In the genomic region with DNA sequence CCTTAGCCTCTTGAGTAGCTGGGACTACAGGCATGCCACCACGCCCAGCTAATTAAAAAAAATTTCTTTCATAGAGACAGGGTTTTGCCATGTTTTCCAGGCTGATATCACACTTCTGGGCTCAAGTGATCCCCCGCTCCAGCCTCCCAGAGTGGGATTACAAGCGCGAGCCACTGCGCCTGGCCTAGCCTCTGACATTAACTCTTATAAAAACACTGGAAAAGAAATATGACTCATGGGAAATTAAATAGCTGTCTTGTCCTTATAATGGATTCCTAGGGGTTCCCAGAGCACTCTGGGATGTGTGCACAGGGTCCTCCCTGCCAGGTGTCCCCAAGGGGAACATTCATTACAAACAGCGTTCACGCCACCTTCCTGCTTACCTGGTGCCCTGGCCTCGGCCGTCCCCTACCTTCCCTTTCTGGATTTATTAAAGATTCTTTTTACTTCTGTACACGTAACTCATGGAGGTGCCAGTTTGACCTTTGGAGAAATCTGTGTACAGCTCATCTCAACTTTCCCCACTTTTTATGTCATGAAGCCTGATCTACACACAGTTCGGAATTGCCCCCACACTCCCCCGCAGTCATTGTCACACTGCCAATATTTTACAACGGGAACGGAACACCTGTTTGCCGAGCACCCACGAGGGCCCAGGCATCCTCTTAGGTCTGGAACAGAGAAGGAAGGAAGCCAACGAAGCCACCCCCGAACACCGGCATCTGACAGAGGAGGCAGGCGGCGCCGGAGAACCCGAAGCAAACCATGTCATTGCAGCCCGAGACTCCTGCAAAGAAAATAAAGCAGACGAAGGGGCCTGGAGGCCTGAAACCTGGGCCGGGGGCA, we compare ENCODE assay signal across 9 cellular contexts. TPM values are rescaled to one million over a fixed set of nuclear protein-coding genes. Genes with fewer than 3 reads are reported as not detected.
DNase-seq lines count a peak whose midpoint lies in the region; ATAC-seq lines count a peak whose summit lies in the region.
"Had no signal": no experiment of that assay in that cellular context is flagged by ENCODE, and none has a peak within 500 bp of the region (broad histone marks: within the 10 kb centered on the region; RNA-seq: fewer than 3 reads in every experiment).

No MANE protein-coding gene starts in this region.

- H3K36me3 Mint-ChIP-seq in T-helper 17 cell (ENCODE audit: low read depth): peaks cover 2% of the 10 kb centered on the region

- no peaks in the 10 kb centered on the region for H3K9me3 ChIP-seq in T-helper 17 cell (ENCODE audit: control insufficient read depth, low read length, poor library complexity, severe bottlenecking)
- H3K9me3 ChIP-seq: neutrophil had no signal

- no peak for ATAC-seq in T-helper 17 cell

- H3K27ac Mint-ChIP-seq in T-helper 17 cell: peak overlapping the region; percentile 67

- peak overlapping the region; percentile 80 for H3K4me3 Mint-ChIP-seq in T-helper 17 cell

- H3K27me3 Mint-ChIP-seq in T-helper 17 cell: no peaks in the 10 kb centered on the region

- H3K4me1 Mint-ChIP-seq in T-helper 17 cell: peaks cover 17% of the 10 kb centered on the region

- peak; percentile 20 for DNase-seq in LHCN-M2 (ENCODE audit: low read depth)
- DNase-seq in T-helper 17 cell: no peak
- peak; percentile 59 for DNase-seq in dermis blood vessel endothelial cell
- DNase-seq in stimulated activated CD4-positive, alpha-beta T cell treated with anti-CD3 and anti-CD28 coated beads, Interleukin-4, amount 100 ng/mL, for 4 hours: peak; percentile 31 to 79
- no peak for DNase-seq in NCI-H82 treated with DMSO at 0.1 percent for 48 hours (lab: John Stamatoyannopoulos, UW; ENCODE audit: unreplicated experiment)
- no peak for DNase-seq in hippocampal formation (lab: John Stamatoyannopoulos, UW)
- DNase-seq in medulla oblongata (ENCODE audit: extremely low spot score): no peak
- DNase-seq: NCI-H1930 had no signal

RNA-seq across cellular contexts. Expression of a gene that starts 39.7 kb away (rescaled TPM):
- total RNA-seq in LHCN-M2 (2014; rRNA removed) (15.3 and 17.2 TPM in 2 replicates), T-helper 17 cell (1 to 10 TPM; 5.7 to 8.9 TPM), dermis blood vessel endothelial cell (14.5 and 24.1 TPM in 2 replicates)
- polyA plus RNA-seq in LHCN-M2 (2012): 26.7 TPM

Comparison
In these comparisons a context has a peak if more than half of its experiments do, and no peak if none do; other contexts are left out.
1. DNase-seq: peak in LHCN-M2 (single experiment), dermis blood vessel endothelial cell (single experiment) and stimulated activated CD4-positive, alpha-beta T cell treated with anti-CD3 and anti-CD28 coated beads, Interleukin-4, amount 100 ng/mL, for 4 hours (2 of 2); none in T-helper 17 cell (0 of 3), NCI-H82 treated with DMSO at 0.1 percent for 48 hours (single experiment), hippocampal formation (0 of 2) and medulla oblongata (single experiment).